ENCODE assay signal across 8 cellular contexts in genomic region chr12:92987846-92988621, GRCh38. TPM values are rescaled to one million over a fixed set of nuclear protein-coding genes. Genes with fewer than 3 reads are reported as not detected.
A peak's percentile ranks its signal among the peaks of the same experiment; 100 is the strongest.
DNase-seq lines count a peak whose midpoint lies in the region; ATAC-seq and TF ChIP-seq lines count a peak whose summit lies in the region.

No MANE protein-coding gene starts in this region.

- intact Hi-C loops in body of pancreas (cut with DNase I), result loop anchor here (10.0 kb wide), 1 partner anchor 407 kb away; no protein-coding TSS in a partner anchor
- intact Hi-C loops in testis (cut with DNase I; ENCODE audit: low total_unique reads), result loop anchor here (10.0 kb wide), 1 partner anchor 407 kb away; no protein-coding TSS in a partner anchor

- H3K4me3 ChIP-seq in MM.1S (ENCODE audit: low read length) (peak overlapping the region; percentile 31), body of pancreas (no peak overlapping the region), testis (no peak overlapping the region)

- TF ChIP-seq POLR2A in body of pancreas (IDR thresholded peaks at IDR 0.05) (peak in 1 of 3 donors; percentile 22), testis (IDR thresholded peaks at IDR 0.05) (no peak)

- no peaks in the 10 kb centered on the region for H3K79me2 ChIP-seq in MM.1S (ENCODE audit: low read length)

- ATAC-seq in GM18519 (IDR thresholded peaks at IDR 0.05; ENCODE audit: low FRiP score, unreplicated experiment) (peak; percentile 74), GM21825 (IDR thresholded peaks at IDR 0.05; ENCODE audit: unreplicated experiment) (peak; percentile 81), body of pancreas (peak; percentile 17), omental fat pad (ENCODE audit: low FRiP score) (peak; percentile 55)

- H3K4me2 ChIP-seq in MM.1S (ENCODE audit: low read depth, low read length), result peak overlapping the region; percentile 72

- H3K27ac ChIP-seq in MM.1S (ENCODE audit: low read length), result peak overlapping the region; percentile 90
- H3K27ac ChIP-seq in body of pancreas, result peak overlapping the region; percentile 26 to 77 (median 50)
- H3K27ac ChIP-seq in testis, result no peak overlapping the region

- TF ChIP-seq CTCF in MM.1S (IDR thresholded peaks at IDR 0.05; ENCODE audit: low read length) (no peak), body of pancreas (IDR thresholded peaks at IDR 0.05) (no peak), omental fat pad (IDR thresholded peaks at IDR 0.05) (no peak), testis (IDR thresholded peaks at IDR 0.05) (no peak)

- no peaks in the 10 kb centered on the region for H4K20me1 ChIP-seq in MM.1S (ENCODE audit: insufficient read depth, low read length)

- H3K36me3 ChIP-seq in MM.1S (replicated peaks; ENCODE audit: insufficient read depth, low read length), result no peaks in the 10 kb centered on the region
- no peaks in the 10 kb centered on the region for H3K36me3 ChIP-seq in body of pancreas (replicated peaks in 1 of 2; ENCODE audit: insufficient read depth in 1 of 2, low read depth in 2 of 2)
- H3K36me3 ChIP-seq in testis (ENCODE audit: low read depth, missing control alignments), result no peaks in the 10 kb centered on the region

- H3F3A ChIP-seq in MM.1S (ENCODE audit: insufficient read depth, low read length), result peaks cover 15% of the 10 kb centered on the region

- H3K27me3 ChIP-seq in MM.1S (replicated peaks; ENCODE audit: insufficient read depth, low read length), result no peaks in the 10 kb centered on the region
- H3K27me3 ChIP-seq in body of pancreas, result no peaks in the 10 kb centered on the region
- H3K27me3 ChIP-seq in testis, result no peaks in the 10 kb centered on the region

- H3K9me3 ChIP-seq in MM.1S (replicated peaks; ENCODE audit: insufficient read depth, low read length) (no peaks in the 10 kb centered on the region), body of pancreas (no peaks in the 10 kb centered on the region), testis (no peaks in the 10 kb centered on the region)

- peak overlapping the region; percentile 55; the same call in 1 of the 2 replicates for H3K9ac ChIP-seq in MM.1S (ENCODE audit: low read length)

- no peaks in the 10 kb centered on the region for H3K9me2 ChIP-seq in MM.1S (replicated peaks; ENCODE audit: insufficient read depth, low read length)

- DNase-seq in MM.1S, result peak; percentile 93
- peak in 3 of 4 donors; percentile 15 to 53 (median 21) for DNase-seq in body of pancreas
- no peak for DNase-seq in omental fat pad (ENCODE audit: low spot score)
- no peak for DNase-seq in NCI-H2029 (lab: John Stamatoyannopoulos, UW)
- DNase-seq in dedifferentiated amniotic fluid mesenchymal stem cell (ENCODE audit: extremely low spot score), result no peak
- no peak for DNase-seq in testis

- 30 to 35% methylated on average over 4 of the region's 4 CpGs for WGBS in body of pancreas, 2 donors
- 84 to 87% methylated on average over 4 of the region's 4 CpGs for WGBS in testis, 2 donors

- H3K4me1 ChIP-seq in MM.1S (ENCODE audit: low read length), result peaks cover 14% of the 10 kb centered on the region
- H3K4me1 ChIP-seq in body of pancreas, result peaks cover 31% of the 10 kb centered on the region
- peaks cover 6% of the 10 kb centered on the region for H3K4me1 ChIP-seq in testis

- H2AFZ ChIP-seq in MM.1S (ENCODE audit: low read length), result peak overlapping the region; percentile 47

RNA-seq across cellular contexts. Expression of gene EEA1, which starts 58.9 kb away (rescaled TPM):
- total RNA-seq in body of pancreas (1 to 10 TPM; 5.9 to 7.3 TPM), omental fat pad (10 to 100 TPM; 20.6 to 40.6 (median 25.4) TPM), testis (10 to 100 TPM; 14.3 to 14.9 TPM)
- polyA plus RNA-seq in testis (ENCODE audit: insufficient read depth, low read depth, low replicate concordance), result 1.8 TPM

Comparison
In these comparisons a context has a peak if more than half of its experiments do, and no peak if none do; other contexts are left out.
1. ATAC-seq: peak in every context shown above with its lines; median percentile 81 in GM21825; 74 in GM18519; 55 in omental fat pad; 17 in body of pancreas.
2. DNase-seq: peak in MM.1S (single experiment) and body of pancreas (3 of 4); none in omental fat pad (single experiment), NCI-H2029 (single experiment), dedifferentiated amniotic fluid mesenchymal stem cell (single experiment) and testis (single experiment).
3. H3K27ac ChIP-seq: peak in MM.1S (single experiment) and body of pancreas (4 of 4); none in testis (0 of 2).